1 cellular context compared by ENCODE assay signal in genomic region chr11:862028-862703, GRCh38.
TF ChIP-seq lines count a peak whose summit lies in the region.

No MANE protein-coding gene starts in this region.

TF ChIP-seq in SK-N-SH treated with all-trans-retinoic acid at 6 μM for 48 hours, 23 proteins besides CTCF, POLR2A, EP300 and RAD21 (continued from another document):
- TF ChIP-seq PATZ1 (CRISPR knock-in tag; IDR thresholded peaks at IDR 0.05; ENCODE audit: borderline replicate concordance), result no peak
